Comparison of ENCODE assay signal across 20 cellular contexts in the genomic region with DNA sequence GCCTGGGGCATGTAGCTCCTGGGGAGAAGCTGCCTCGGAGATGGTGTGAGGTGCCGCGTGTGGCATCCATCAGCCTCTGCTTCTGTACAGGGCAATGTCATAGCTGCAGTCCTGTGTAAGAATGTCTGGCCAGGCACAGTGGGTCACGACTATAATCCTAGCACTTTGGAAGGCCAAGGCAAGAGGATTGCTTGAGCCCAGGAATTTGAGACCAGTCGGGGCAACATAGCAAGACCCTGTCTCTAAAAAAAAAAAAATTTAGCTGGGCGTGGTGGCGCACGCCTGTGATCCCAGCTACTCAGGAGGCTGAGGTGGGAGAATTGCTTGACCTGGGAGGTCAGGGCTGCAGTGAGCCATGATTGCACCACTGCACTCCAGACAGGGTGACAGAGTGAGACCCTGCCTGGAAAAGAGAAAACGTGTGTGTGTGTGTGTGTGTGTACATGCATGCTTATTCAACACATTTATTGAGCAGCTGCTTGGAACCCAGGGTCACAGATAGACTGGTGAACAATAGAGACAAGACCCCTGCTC.
"Had no signal": no experiment of that assay in that cellular context is flagged by ENCODE, and none has a peak within 500 bp of the region (broad histone marks: within the 10 kb centered on the region; RNA-seq: fewer than 3 reads in every experiment).

No MANE protein-coding gene starts in this region.

- ATAC-seq: activated naive CD8-positive, alpha-beta T cell treated with anti-CD3 and anti-CD28 coated beads, Interleukin-2, amount 50 U/mL, for 24 hours; naive thymus-derived CD8-positive, alpha-beta T cell had no signal

- H3K27ac Mint-ChIP-seq: activated B cell treated with CpG ODN at 0.5 μM for 24 hours; activated naive CD4-positive, alpha-beta T cell treated with anti-CD3 and anti-CD28 coated beads, Interleukin-2, amount 10 ng/mL, durations not matched to agents 7 days and 5 days; activated naive CD8-positive, alpha-beta T cell treated with anti-CD3 and anti-CD28 coated beads, Interleukin-2, amount 50 U/mL, for 24 hours; T-helper 2 cell treated with Interferon-gamma antibody and Interleukin-4, amounts not matched to agents 5 μg/mL and 100 μg/mL, for 36 hours had no signal

- H3K36me3 Mint-ChIP-seq: activated naive CD4-positive, alpha-beta T cell treated with anti-CD3 and anti-CD28 coated beads, Interleukin-2, amount 10 ng/mL, durations not matched to agents 7 days and 5 days; immature natural killer cell had no signal

- H3K27ac ChIP-seq: brain microvascular endothelial cell, neutrophil, tibial nerve had no signal

- H3K4me3 ChIP-seq: coronary artery, tibial nerve had no signal

- H3K9me3 Mint-ChIP-seq: activated B cell treated with CpG ODN at 0.5 μM for 24 hours; activated naive CD4-positive, alpha-beta T cell treated with anti-CD3 and anti-CD28 coated beads, Interleukin-2, amount 10 ng/mL, durations not matched to agents 7 days and 5 days; activated naive CD8-positive, alpha-beta T cell treated with anti-CD3 and anti-CD28 coated beads, Interleukin-2, amount 50 U/mL, for 24 hours; central memory CD8-positive, alpha-beta T cell; immature natural killer cell; naive thymus-derived CD8-positive, alpha-beta T cell; T-helper 2 cell treated with Interferon-gamma antibody and Interleukin-4, amounts not matched to agents 5 μg/mL and 100 μg/mL, for 36 hours had no signal

- H3K9me3 ChIP-seq: neutrophil, tibial nerve had no signal

- DNase-seq: activated B cell treated with CpG ODN at 0.5 μM for 24 hours; activated CD4-positive, alpha-beta T cell treated with anti-CD3 and anti-CD28 coated beads for 48 hours; activated CD8-positive, alpha-beta memory T cell treated with anti-CD3 and anti-CD28 coated beads for 24 hours; activated CD8-positive, alpha-beta memory T cell treated with anti-CD3 and anti-CD28 coated beads, Interleukin-2, amount 50 U/mL, for 48 hours; activated effector memory CD4-positive, alpha-beta T cell treated with Interleukin-2 at 50 U/mL for 16 hours; activated naive CD4-positive, alpha-beta T cell treated with anti-CD3 and anti-CD28 coated beads, Interleukin-2, amount 10 ng/mL, durations not matched to agents 7 days and 5 days; activated naive CD8-positive, alpha-beta T cell treated with anti-CD3 and anti-CD28 coated beads, Interleukin-2, amount 50 U/mL, for 24 hours; activated T-cell treated with anti-CD3 and anti-CD28 coated beads, Interleukin-2, amount 50 U/mL, for 48 hours; brain microvascular endothelial cell; head of caudate nucleus; immature natural killer cell; kidney glomerular epithelial cell; mesendoderm; naive thymus-derived CD8-positive, alpha-beta T cell; stimulated activated naive CD4-positive, alpha-beta T cell had no signal

- H3K27me3 Mint-ChIP-seq: activated B cell treated with CpG ODN at 0.5 μM for 24 hours; activated naive CD4-positive, alpha-beta T cell treated with anti-CD3 and anti-CD28 coated beads, Interleukin-2, amount 10 ng/mL, durations not matched to agents 7 days and 5 days; activated naive CD8-positive, alpha-beta T cell treated with anti-CD3 and anti-CD28 coated beads, Interleukin-2, amount 50 U/mL, for 24 hours; central memory CD8-positive, alpha-beta T cell; naive thymus-derived CD8-positive, alpha-beta T cell had no signal

- H3K4me3 Mint-ChIP-seq: activated B cell treated with CpG ODN at 0.5 μM for 24 hours; activated naive CD4-positive, alpha-beta T cell treated with anti-CD3 and anti-CD28 coated beads, Interleukin-2, amount 10 ng/mL, durations not matched to agents 7 days and 5 days; activated naive CD8-positive, alpha-beta T cell treated with anti-CD3 and anti-CD28 coated beads, Interleukin-2, amount 50 U/mL, for 24 hours; central memory CD8-positive, alpha-beta T cell; immature natural killer cell; naive thymus-derived CD8-positive, alpha-beta T cell; T-helper 2 cell treated with Interferon-gamma antibody and Interleukin-4, amounts not matched to agents 5 μg/mL and 100 μg/mL, for 36 hours had no signal

- H3K36me3 ChIP-seq: brain microvascular endothelial cell, neutrophil had no signal

- H3K27me3 ChIP-seq: brain microvascular endothelial cell, neutrophil, tibial nerve had no signal
